19 cellular contexts compared by ENCODE assay signal in genomic region chr6:33896391-33897192, GRCh38.
DNase-seq lines count a peak whose midpoint lies in the region; ATAC-seq, FAIRE-seq and TF ChIP-seq lines count a peak whose summit lies in the region.
"Had no signal": no experiment of that assay in that cellular context is flagged by ENCODE, and none has a peak within 500 bp of the region (broad histone marks: within the 10 kb centered on the region; RNA-seq: fewer than 3 reads in every experiment).

No MANE protein-coding gene starts in this region.

- H3K4me3 Mint-ChIP-seq in activated CD4-positive, alpha-beta memory T cell treated with anti-CD3 and anti-CD28 coated beads for 36 hours: no peak overlapping the region
- no peak overlapping the region for H3K4me3 Mint-ChIP-seq in activated CD4-positive, alpha-beta memory T cell treated with anti-CD3 and anti-CD28 coated beads, Interleukin-2, amount 10 ng/mL, durations not matched to agents 7 days and 5 days
- H3K4me3 Mint-ChIP-seq: B cell, WTC11 had no signal

- H4K20me1 ChIP-seq in GM23248 (ENCODE audit: insufficient read depth) (no peaks in the 10 kb centered on the region), osteoblast (ENCODE audit: insufficient read depth, low read length) (no peaks in the 10 kb centered on the region)

- no peaks in the 10 kb centered on the region for H3K27me3 Mint-ChIP-seq in activated CD4-positive, alpha-beta memory T cell treated with anti-CD3 and anti-CD28 coated beads for 36 hours
- peaks cover 12% of the 10 kb centered on the region for H3K27me3 Mint-ChIP-seq in activated CD4-positive, alpha-beta memory T cell treated with anti-CD3 and anti-CD28 coated beads, Interleukin-2, amount 10 ng/mL, durations not matched to agents 7 days and 5 days

- TF ChIP-seq CTCF in cardiac fibroblast (IDR thresholded peaks at IDR 0.05; ENCODE audit: low read depth, low read length): no peak
- no peak for TF ChIP-seq CTCF in osteoblast (IDR thresholded peaks at IDR 0.05; ENCODE audit: extremely low read depth, low read depth, low read length)

- H3K79me2 ChIP-seq in GM23248 (ENCODE audit: insufficient read depth): no peaks in the 10 kb centered on the region
- H3K79me2 ChIP-seq in osteoblast (ENCODE audit: insufficient read depth, low read length): no peaks in the 10 kb centered on the region

- no peaks in the 10 kb centered on the region for H3K9me3 Mint-ChIP-seq in activated CD4-positive, alpha-beta memory T cell treated with anti-CD3 and anti-CD28 coated beads for 36 hours
- H3K9me3 Mint-ChIP-seq in activated CD4-positive, alpha-beta memory T cell treated with anti-CD3 and anti-CD28 coated beads, Interleukin-2, amount 10 ng/mL, durations not matched to agents 7 days and 5 days: no peaks in the 10 kb centered on the region
- H3K9me3 Mint-ChIP-seq: WTC11 had no signal

- POLR2A ChIA-PET in activated CD4-positive, alpha-beta memory T cell treated with anti-CD3 and anti-CD28 coated beads for 36 hours (lab: Charles Lee): no interaction called here
- POLR2A ChIA-PET in activated CD4-positive, alpha-beta memory T cell treated with anti-CD3 and anti-CD28 coated beads, Interleukin-2, amount 10 ng/mL, durations not matched to agents 7 days and 5 days (lab: Charles Lee): interaction anchor here (1.1 to 2.9 kb wide), 6 partner anchors 8 to 40 kb away, joined by 4 to 19 read pairs (median 6); no protein-coding TSS in a partner anchor

- no peak overlapping the region for H3K4me3 ChIP-seq in GM23248
- no peak overlapping the region for H3K4me3 ChIP-seq in cardiac fibroblast (replicated peaks in 1 of 2; ENCODE audit: low read depth in 2 of 2, low read length in 2 of 2)
- no peak overlapping the region for H3K4me3 ChIP-seq in osteoblast (ENCODE audit: insufficient read depth, low read length)
- H3K4me3 ChIP-seq in small intestine (ENCODE audit: low read depth in 1 of 2, low read length in 2 of 2): no peak overlapping the region
- H3K4me3 ChIP-seq: breast epithelium, prostate gland, thyroid gland had no signal

- CTCF ChIA-PET in activated CD4-positive, alpha-beta memory T cell treated with anti-CD3 and anti-CD28 coated beads for 36 hours (lab: Charles Lee): no interaction called here
- CTCF ChIA-PET in activated CD4-positive, alpha-beta memory T cell treated with anti-CD3 and anti-CD28 coated beads, Interleukin-2, amount 10 ng/mL, durations not matched to agents 7 days and 5 days (lab: Charles Lee): interaction anchor here (1.2 to 1.5 kb wide), 2 partner anchors 35 to 130 kb away, joined by 3 to 9 read pairs; no protein-coding TSS in a partner anchor

- H3K9me3 ChIP-seq in GM23248 (ENCODE audit: low read depth) (no peaks in the 10 kb centered on the region), osteoblast (ENCODE audit: low read depth, low read length) (no peaks in the 10 kb centered on the region), small intestine (ENCODE audit: control insufficient read depth, low read depth) (no peaks in the 10 kb centered on the region)
- H3K9me3 ChIP-seq: breast epithelium, prostate gland, thyroid gland had no signal

- intact Hi-C loops in activated CD4-positive, alpha-beta memory T cell treated with anti-CD3 and anti-CD28 coated beads for 36 hours (cut with micrococcal nuclease): no loop called here

- H3F3A ChIP-seq in GM23248 (ENCODE audit: insufficient read depth): peaks cover 9% of the 10 kb centered on the region; the same call in 1 of the 2 replicates

- H3K4me2 ChIP-seq in GM23248 (ENCODE audit: unreplicated experiment) (peak overlapping the region; percentile 1), osteoblast (ENCODE audit: insufficient read depth, low read length) (no peak overlapping the region)

- peaks cover 29% of the 10 kb centered on the region for H3K4me1 Mint-ChIP-seq in activated CD4-positive, alpha-beta memory T cell treated with anti-CD3 and anti-CD28 coated beads for 36 hours (ENCODE audit: low read depth)
- H3K4me1 Mint-ChIP-seq in activated CD4-positive, alpha-beta memory T cell treated with anti-CD3 and anti-CD28 coated beads, Interleukin-2, amount 10 ng/mL, durations not matched to agents 7 days and 5 days: peaks cover 45% of the 10 kb centered on the region
- H3K4me1 Mint-ChIP-seq: B cell had no signal

- H2AFZ ChIP-seq in GM23248 (no peak overlapping the region), osteoblast (ENCODE audit: low read length) (no peak overlapping the region)

- FAIRE-seq in small intestine (lab: Jason Lieb, UNC): no peak
- FAIRE-seq: keratinocyte had no signal

- H3K27ac Mint-ChIP-seq in activated CD4-positive, alpha-beta memory T cell treated with anti-CD3 and anti-CD28 coated beads for 36 hours: peak overlapping the region; percentile 42
- no peak overlapping the region for H3K27ac Mint-ChIP-seq in activated CD4-positive, alpha-beta memory T cell treated with anti-CD3 and anti-CD28 coated beads, Interleukin-2, amount 10 ng/mL, durations not matched to agents 7 days and 5 days
- H3K27ac Mint-ChIP-seq: B cell, WTC11 had no signal

- H3K9me2 ChIP-seq in GM23248 (ENCODE audit: insufficient read depth): no peaks in the 10 kb centered on the region

- 39 to 40% methylated on average over 16 of the region's 16 CpGs for WGBS in GM23248 (ENCODE audit: low coverage in 1 of 2, low lambda C conversion rate in 2 of 2, missing lambda C conversion rate in 2 of 2), 2 experiments
- 63 to 71% (median 69%) methylated on average over 16 of the region's 16 CpGs for WGBS in small intestine, 3 donors

- H3K36me3 ChIP-seq in GM23248 (ENCODE audit: low read depth) (no peaks in the 10 kb centered on the region), osteoblast (ENCODE audit: insufficient read depth, low read length) (no peaks in the 10 kb centered on the region), small intestine (ENCODE audit: control insufficient read depth in 2 of 2, insufficient read depth in 2 of 2, low read length in 2 of 2) (no peaks in the 10 kb centered on the region)
- H3K36me3 ChIP-seq: breast epithelium, prostate gland, thyroid gland had no signal

- peak; percentile 26 for DNase-seq in activated CD4-positive, alpha-beta memory T cell treated with anti-CD3 and anti-CD28 coated beads for 36 hours
- DNase-seq in activated CD4-positive, alpha-beta memory T cell treated with anti-CD3 and anti-CD28 coated beads, Interleukin-2, amount 10 ng/mL, durations not matched to agents 7 days and 5 days: no peak
- DNase-seq in GM23248 (peak; percentile 65), cardiac fibroblast (ENCODE audit: low read depth in 2 of 2) (peak; percentile 9 to 20), osteoblast (ENCODE audit: insufficient read length, low spot score, missing footprints) (peak; percentile 96), NCI-H128 (lab: John Stamatoyannopoulos, UW; ENCODE audit: unreplicated experiment) (no peak), small intestine (no peak)
- DNase-seq: DND-41, glutamatergic neuron, MV-4-11, NCI-H2227 treated with DMSO at 0.1 percent for 48 hours, OCI-M1, thyroid gland had no signal

- H3K27ac ChIP-seq in GM23248 (no peak overlapping the region), osteoblast (ENCODE audit: low read depth, low read length) (no peak overlapping the region), small intestine (ENCODE audit: low read depth in 1 of 2, low read length in 1 of 2) (no peak overlapping the region)
- H3K27ac ChIP-seq: prostate gland, thyroid gland had no signal

- in situ Hi-C loops in GM23248 (cut with MboI): no loop called here

- ATAC-seq in GM21619 (IDR thresholded peaks at IDR 0.05; ENCODE audit: unreplicated experiment): no peak
- ATAC-seq: WTC11 had no signal

- H3K9ac ChIP-seq in GM23248: no peak overlapping the region

- H3K4me1 ChIP-seq in GM23248 (ENCODE audit: insufficient read depth): peaks cover 26% of the 10 kb centered on the region
- peaks cover 11% of the 10 kb centered on the region for H3K4me1 ChIP-seq in osteoblast (ENCODE audit: insufficient read depth, low read length)
- H3K4me1 ChIP-seq in small intestine (ENCODE audit: control insufficient read depth in 2 of 2, insufficient read depth in 1 of 2, low read depth in 1 of 2, low read length in 1 of 2): no peaks in the 10 kb centered on the region
- H3K4me1 ChIP-seq: prostate gland had no signal

- H3K27me3 ChIP-seq in GM23248 (replicated peaks; ENCODE audit: insufficient read depth): peaks cover 6% of the 10 kb centered on the region
- H3K27me3 ChIP-seq in osteoblast (ENCODE audit: insufficient read depth, low read length): peaks cover 12% of the 10 kb centered on the region
- H3K27me3 ChIP-seq in small intestine (ENCODE audit: control insufficient read depth in 2 of 2, insufficient read depth in 2 of 2, low read length in 2 of 2): no peaks in the 10 kb centered on the region
- H3K27me3 ChIP-seq: thyroid gland had no signal

- H3K36me3 Mint-ChIP-seq in activated CD4-positive, alpha-beta memory T cell treated with anti-CD3 and anti-CD28 coated beads for 36 hours: no peaks in the 10 kb centered on the region
- H3K36me3 Mint-ChIP-seq in activated CD4-positive, alpha-beta memory T cell treated with anti-CD3 and anti-CD28 coated beads, Interleukin-2, amount 10 ng/mL, durations not matched to agents 7 days and 5 days (ENCODE audit: low read depth): no peaks in the 10 kb centered on the region
- H3K36me3 Mint-ChIP-seq: WTC11 had no signal

Comparison
In these comparisons a context has a peak if more than half of its experiments do, and no peak if none do; other contexts are left out.
1. DNase-seq: peak in activated CD4-positive, alpha-beta memory T cell treated with anti-CD3 and anti-CD28 coated beads for 36 hours (single experiment), GM23248 (single experiment), cardiac fibroblast (2 of 2) and osteoblast (single experiment); none in activated CD4-positive, alpha-beta memory T cell treated with anti-CD3 and anti-CD28 coated beads, Interleukin-2, amount 10 ng/mL, durations not matched to agents 7 days and 5 days (single experiment), NCI-H128 (single experiment) and small intestine (single experiment).